In the genomic region with DNA sequence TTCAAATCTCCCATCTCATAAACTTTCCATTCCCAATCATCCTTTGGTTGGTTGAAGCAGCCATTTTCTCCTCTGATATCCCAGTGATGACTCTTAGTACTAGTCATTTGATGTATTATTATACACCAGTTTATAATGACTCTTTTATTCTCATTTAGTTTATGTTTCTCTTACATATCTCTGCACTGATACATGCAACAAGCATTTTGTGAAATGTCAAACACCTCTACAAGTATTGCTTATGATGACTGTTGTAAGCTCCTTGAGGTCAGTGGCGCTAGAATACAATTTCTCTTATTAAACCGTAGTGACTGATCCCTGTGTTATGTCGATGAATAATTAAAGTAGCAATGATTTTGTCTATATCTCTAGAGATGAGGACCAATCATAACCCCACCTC, we compare ENCODE assay signal across 14 cellular contexts.
DNase-seq lines count a peak whose midpoint lies in the region; ATAC-seq and TF ChIP-seq lines count a peak whose summit lies in the region.
"Had no signal": no experiment of that assay in that cellular context is flagged by ENCODE, and none has a peak within 500 bp of the region (broad histone marks: within the 10 kb centered on the region; RNA-seq: fewer than 3 reads in every experiment).

No MANE protein-coding gene starts in this region.

- no peak for TF ChIP-seq CTCF in CD8-positive, alpha-beta T cell (IDR thresholded peaks at IDR 0.05)
- TF ChIP-seq CTCF in Panc1 (IDR thresholded peaks at IDR 0.05): no peak
- TF ChIP-seq CTCF in esophagus muscularis mucosa (IDR thresholded peaks at IDR 0.05): no peak

- no peak overlapping the region for H2AFZ ChIP-seq in Karpas-422 (ENCODE audit: low read length)

- BruUV-seq in Panc1 (replicated peaks; lab: Mats Ljungman, UMichigan): no TSS peak

- POLR2A ChIA-PET in CD8-positive, alpha-beta T cell (lab: Charles Lee): no interaction called here
- POLR2A ChIA-PET in Panc1 (lab: Charles Lee): no interaction called here

- no peak overlapping the region for H3K27ac ChIP-seq in CD8-positive, alpha-beta T cell (ENCODE audit: low read depth, low read length)
- H3K27ac ChIP-seq in Panc1 (ENCODE audit: low read length): peak overlapping the region; percentile 78
- H3K27ac ChIP-seq in esophagus muscularis mucosa (replicated peaks in 1 of 4): peak overlapping the region; percentile 53 to 83 (median 71)
- H3K27ac ChIP-seq in rectal smooth muscle tissue (ENCODE audit: low read depth, low read length): peak overlapping the region; percentile 62
- no peak overlapping the region for H3K27ac ChIP-seq in Karpas-422 (ENCODE audit: low read length)

- H3K4me2 ChIP-seq in Karpas-422 (ENCODE audit: low read depth, low read length, poor library complexity, severe bottlenecking): no peak overlapping the region

- H3K27ac Mint-ChIP-seq in CD8-positive, alpha-beta T cell: peak overlapping the region; percentile 95
- H3K27ac Mint-ChIP-seq: B cell had no signal

- H3K4me1 Mint-ChIP-seq in CD8-positive, alpha-beta T cell (ENCODE audit: low read depth): peaks cover 87% of the 10 kb centered on the region

- H3K9me2 ChIP-seq in Karpas-422 (replicated peaks; ENCODE audit: insufficient read depth, low read length): no peaks in the 10 kb centered on the region

- no peaks in the 10 kb centered on the region for H3K27me3 ChIP-seq in CD8-positive, alpha-beta T cell (ENCODE audit: insufficient read depth, low read length)
- no peaks in the 10 kb centered on the region for H3K27me3 ChIP-seq in Panc1 (ENCODE audit: control insufficient read depth, insufficient read depth, low read length)
- no peaks in the 10 kb centered on the region for H3K27me3 ChIP-seq in esophagus muscularis mucosa
- no peaks in the 10 kb centered on the region for H3K27me3 ChIP-seq in rectal smooth muscle tissue (ENCODE audit: control insufficient read depth, insufficient read depth, low read length)
- no peaks in the 10 kb centered on the region for H3K27me3 ChIP-seq in Karpas-422 (ENCODE audit: low read length)
- H3K27me3 ChIP-seq: dorsolateral prefrontal cortex, MG63 had no signal

- no peak overlapping the region for H3K4me3 Mint-ChIP-seq in CD8-positive, alpha-beta T cell
- H3K4me3 Mint-ChIP-seq: B cell had no signal

- DNase-seq in CD8-positive, alpha-beta T cell: no peak
- DNase-seq in Panc1 (ENCODE audit: low read depth, low spot score) (no peak), esophagus muscularis mucosa (ENCODE audit: extremely low spot score) (no peak), SKM-1 treated with dmso at 0.1 percent for 144 hours (lab: John Stamatoyannopoulos, UW; ENCODE audit: unreplicated experiment) (no peak), Karpas-422 (no peak), HT-29 (ENCODE audit: low spot score) (no peak), T-helper 9 cell (no peak)
- DNase-seq: activated effector memory CD4-positive, alpha-beta T cell treated with Interleukin-2 at 50 U/mL for 16 hours; dorsolateral prefrontal cortex; NCI-H187; retina had no signal

- TF ChIP-seq POLR2A in esophagus muscularis mucosa (IDR thresholded peaks at IDR 0.05; ENCODE audit: low read depth): no peak

- no peaks in the 10 kb centered on the region for H3K36me3 ChIP-seq in CD8-positive, alpha-beta T cell (ENCODE audit: insufficient read depth, low read length)
- H3K36me3 ChIP-seq in Panc1 (ENCODE audit: control insufficient read depth, insufficient read depth, low read length) (no peaks in the 10 kb centered on the region), esophagus muscularis mucosa (no peaks in the 10 kb centered on the region), rectal smooth muscle tissue (ENCODE audit: control insufficient read depth, insufficient read depth, low read length) (no peaks in the 10 kb centered on the region), Karpas-422 (ENCODE audit: insufficient read depth, low read length) (no peaks in the 10 kb centered on the region)
- H3K36me3 ChIP-seq: MG63 had no signal

- H3K79me2 ChIP-seq in Karpas-422 (ENCODE audit: low read length): no peaks in the 10 kb centered on the region

- H3K27me3 Mint-ChIP-seq in CD8-positive, alpha-beta T cell (ENCODE audit: low read depth): no peaks in the 10 kb centered on the region
- H3K27me3 Mint-ChIP-seq: B cell had no signal

- TF ChIP-seq EP300 in esophagus muscularis mucosa (IDR thresholded peaks at IDR 0.05): no peak

- ATAC-seq in CD8-positive, alpha-beta T cell: no peak
- no peak for ATAC-seq in Panc1

- no peaks in the 10 kb centered on the region for H3K9me3 ChIP-seq in CD8-positive, alpha-beta T cell (ENCODE audit: low read length)
- no peaks in the 10 kb centered on the region for H3K9me3 ChIP-seq in Panc1 (ENCODE audit: control insufficient read depth, insufficient read depth, low read depth, low read length)
- H3K9me3 ChIP-seq in esophagus muscularis mucosa: no peaks in the 10 kb centered on the region
- no peaks in the 10 kb centered on the region for H3K9me3 ChIP-seq in Karpas-422 (ENCODE audit: low read length)
- H3K9me3 ChIP-seq: MG63 had no signal

- in situ Hi-C loops in Panc1 (cut with HindIII; ENCODE audit: low pct_unique_long_range_greater_than_20kb, low sequenced_read_pairs): no loop called here

- H3K4me3 ChIP-seq in CD8-positive, alpha-beta T cell (ENCODE audit: low read depth, low read length): no peak overlapping the region
- H3K4me3 ChIP-seq in Panc1 (ENCODE audit: low read depth in 2 of 2, low read length in 2 of 2): no peak overlapping the region
- H3K4me3 ChIP-seq in esophagus muscularis mucosa: no peak overlapping the region
- H3K4me3 ChIP-seq in rectal smooth muscle tissue (ENCODE audit: low read length): no peak overlapping the region
- H3K4me3 ChIP-seq in Karpas-422 (ENCODE audit: low read length): no peak overlapping the region
- H3K4me3 ChIP-seq: dorsolateral prefrontal cortex, MG63 had no signal

- H3K9me3 Mint-ChIP-seq in CD8-positive, alpha-beta T cell: no peaks in the 10 kb centered on the region

- H3K9ac ChIP-seq in rectal smooth muscle tissue (ENCODE audit: low read length) (no peak overlapping the region), Karpas-422 (ENCODE audit: low read length) (no peak overlapping the region)

- intact Hi-C loops in CD8-positive, alpha-beta T cell (cut with DNase I, micrococcal nuclease): loop anchor here (2.0 to 10.0 kb wide), 7 partner anchors 13 to 543 kb away; a partner anchor contains a TSS
- intact Hi-C loops in Panc1 (cut with micrococcal nuclease; ENCODE audit: unreplicated experiment): loop anchor here (10.0 kb wide), 1 partner anchor 401 kb away; a partner anchor contains a TSS
- intact Hi-C loops in esophagus muscularis mucosa (cut with DNase I): loop anchor here (5.0 kb wide), 1 partner anchor 172 kb away; no protein-coding TSS in a partner anchor

- H3K36me3 Mint-ChIP-seq in CD8-positive, alpha-beta T cell: no peaks in the 10 kb centered on the region

- WGBS in esophagus muscularis mucosa: 63% methylated on average over 3 of the region's 3 CpGs

- peaks cover 63% of the 10 kb centered on the region for H3K4me1 ChIP-seq in CD8-positive, alpha-beta T cell (ENCODE audit: insufficient read depth, low read length)
- H3K4me1 ChIP-seq in Panc1 (ENCODE audit: control insufficient read depth, insufficient read depth, low read length) (peaks cover 34% of the 10 kb centered on the region), esophagus muscularis mucosa (peaks cover 30 to 74% (median 69%) of the 10 kb centered on the region in 4 donors), rectal smooth muscle tissue (ENCODE audit: control insufficient read depth, insufficient read depth, low read length) (peaks cover 36% of the 10 kb centered on the region), Karpas-422 (ENCODE audit: low read length) (no peaks in the 10 kb centered on the region)

- H4K20me1 ChIP-seq in Karpas-422 (ENCODE audit: insufficient read depth, low read depth, low read length): no peaks in the 10 kb centered on the region

- CTCF ChIA-PET in CD8-positive, alpha-beta T cell (lab: Charles Lee): no interaction called here
- CTCF ChIA-PET in Panc1 (lab: Charles Lee): no interaction called here

Comparison
In these comparisons a context has a peak if more than half of its experiments do, and no peak if none do; other contexts are left out.
1. H3K27ac ChIP-seq: peak in Panc1 (single experiment), esophagus muscularis mucosa (4 of 4) and rectal smooth muscle tissue (single experiment); none in CD8-positive, alpha-beta T cell (single experiment) and Karpas-422 (single experiment).